Comparison of ENCODE assay signal across 21 cellular contexts in the genomic region with DNA sequence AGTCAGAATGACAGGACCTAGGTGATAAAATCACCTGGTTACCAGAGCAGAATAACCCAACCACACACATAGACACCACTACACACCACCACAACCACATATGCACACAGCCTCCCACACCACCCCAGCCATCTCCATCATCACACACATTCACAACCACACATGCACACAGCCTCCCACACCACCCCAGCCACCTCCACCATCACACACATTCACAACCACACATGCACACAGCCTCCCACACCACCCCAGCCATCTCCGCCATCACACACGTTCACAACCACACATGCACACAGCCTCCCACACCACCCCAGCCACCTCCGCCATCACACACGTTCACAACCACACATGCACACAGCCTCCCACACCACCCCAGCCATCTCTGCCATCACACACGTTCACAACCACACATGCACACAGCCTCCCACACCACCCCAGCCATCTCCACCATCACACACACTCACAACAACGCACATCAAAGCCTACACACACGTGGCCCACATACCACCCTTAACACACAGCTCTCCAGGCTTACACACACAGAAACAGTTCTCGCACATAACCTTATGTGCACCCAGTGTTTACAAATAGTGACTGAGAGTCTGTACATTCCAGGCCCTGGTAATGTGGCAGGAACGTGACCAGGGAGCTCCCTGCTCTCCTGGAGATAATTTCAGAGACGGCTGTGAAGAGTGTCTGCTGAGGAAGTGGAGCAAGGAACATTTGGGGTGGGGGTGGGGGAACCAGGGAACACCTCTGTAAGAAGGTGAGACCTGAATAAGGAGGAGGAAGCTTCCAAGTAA. TPM values are rescaled to one million over a fixed set of nuclear protein-coding genes. Genes with fewer than 3 reads are reported as not detected.
DNase-seq lines count a peak whose midpoint lies in the region; ATAC-seq and TF ChIP-seq lines count a peak whose summit lies in the region.
"Had no signal": no experiment of that assay in that cellular context is flagged by ENCODE, and none has a peak within 500 bp of the region (broad histone marks: within the 10 kb centered on the region; RNA-seq: fewer than 3 reads in every experiment).

No MANE protein-coding gene starts in this region.

- intact Hi-C loops in upper lobe of right lung (cut with DNase I): no loop called here

- no peak overlapping the region for H3K18ac ChIP-seq in mesendoderm (ENCODE audit: low read length)

- H3K27me3 ChIP-seq in RWPE2 (ENCODE audit: insufficient read depth, poor library complexity, severe bottlenecking) (no peaks in the 10 kb centered on the region), mesendoderm (ENCODE audit: insufficient read depth, low read length, poor library complexity) (no peaks in the 10 kb centered on the region), upper lobe of right lung (peaks cover 40% of the 10 kb centered on the region)

- H3K79me1 ChIP-seq in mesendoderm (ENCODE audit: low read length): no peaks in the 10 kb centered on the region

- H2BK5ac ChIP-seq in mesendoderm (ENCODE audit: low read length): no peak overlapping the region

- no peak overlapping the region for H2BK15ac ChIP-seq in mesendoderm (replicated peaks; ENCODE audit: low read depth)

- H3K4me2 ChIP-seq in mesendoderm (ENCODE audit: low read length): no peak overlapping the region
- H3K4me2 ChIP-seq: GM23338, KMS-11 had no signal

- no peaks in the 10 kb centered on the region for H3K79me2 ChIP-seq in mesendoderm (ENCODE audit: control insufficient read depth, insufficient read depth, low read length)

- no peak overlapping the region for H4K8ac ChIP-seq in mesendoderm (ENCODE audit: low read depth, low read length)

- H3K4ac ChIP-seq in mesendoderm (ENCODE audit: low read depth, low read length): no peak overlapping the region

- H3K36me3 ChIP-seq in RWPE2 (ENCODE audit: low read depth) (peaks cover 7% of the 10 kb centered on the region), mesendoderm (ENCODE audit: control insufficient read depth, insufficient read depth, low read length) (no peaks in the 10 kb centered on the region), upper lobe of right lung (no peaks in the 10 kb centered on the region)

- peak overlapping the region; percentile 3 for H3K56ac ChIP-seq in mesendoderm (ENCODE audit: low read length)

- 100% methylated on average over 2 of the region's 10 CpGs for whole genome bisulfite sequencing in mesendoderm (ENCODE audit: extremely low coverage, insufficient coverage, low lambda C conversion rate)

- peak; percentile 33 for DNase-seq in activated effector memory CD4-positive, alpha-beta T cell treated with anti-CD3 and anti-CD28 coated beads, Interleukin-2, amount 50 U/mL, for 16 hours
- no peak for DNase-seq in activated effector memory CD4-positive, alpha-beta T cell treated with Interleukin-2 at 50 U/mL for 16 hours
- no peak for DNase-seq in RWPE2 (ENCODE audit: low spot score)
- no peak for DNase-seq in mesendoderm
- DNase-seq in upper lobe of right lung: peak; percentile 37
- DNase-seq in OCI-M1 (lab: John Stamatoyannopoulos, UW): no peak
- DNase-seq: COR-L47, DMS 273 treated with DMSO at 0.1 percent for 48 hours, DND-41, NCI-H1417 treated with DMSO at 0.1 percent for 48 hours, NCI-H187 treated with DMSO at 0.1 percent for 48 hours, NCI-H226, NCI-H524, NCI-H82, RPMI8226 had no signal

- H2AK5ac ChIP-seq in mesendoderm (ENCODE audit: low read length): no peak overlapping the region

- H3K27ac ChIP-seq in RWPE2 (ENCODE audit: poor library complexity, severe bottlenecking) (peak overlapping the region; percentile 98), mesendoderm (ENCODE audit: low read depth, low read length) (no peak overlapping the region), upper lobe of right lung (no peak overlapping the region)
- H3K27ac ChIP-seq: 22Rv1, KMS-11 had no signal

- H3K4me3 ChIP-seq in RWPE2 (ENCODE audit: severe bottlenecking) (no peak overlapping the region), mesendoderm (ENCODE audit: low read length) (no peak overlapping the region), upper lobe of right lung (no peak overlapping the region)
- H3K4me3 ChIP-seq: GM23338 had no signal

- no peak overlapping the region for H3K23ac ChIP-seq in mesendoderm (ENCODE audit: low read length)

- H3K9me3 ChIP-seq in RWPE2 (ENCODE audit: severe bottlenecking) (no peaks in the 10 kb centered on the region), upper lobe of right lung (no peaks in the 10 kb centered on the region)

- no peak overlapping the region for H4K5ac ChIP-seq in mesendoderm (ENCODE audit: low read length)

- H3K4me1 ChIP-seq in RWPE2 (ENCODE audit: insufficient read depth, poor library complexity, severe bottlenecking) (peaks cover 29% of the 10 kb centered on the region), mesendoderm (ENCODE audit: control insufficient read depth, low read depth, low read length) (peaks cover 2% of the 10 kb centered on the region), upper lobe of right lung (peaks cover 13% of the 10 kb centered on the region)

- no peak for ATAC-seq in RWPE2 (ENCODE audit: low read depth)
- peak; percentile 58 for ATAC-seq in upper lobe of right lung
- no peak for ATAC-seq in GM21737 (IDR thresholded peaks at IDR 0.05; ENCODE audit: unreplicated experiment)
- no peak for ATAC-seq in HG03457 (IDR thresholded peaks at IDR 0.05; ENCODE audit: unreplicated experiment)
- ATAC-seq: GM23338 had no signal

- TF ChIP-seq CTCF in RWPE2 (IDR thresholded peaks at IDR 0.05; ENCODE audit: poor library complexity, severe bottlenecking) (no peak), upper lobe of right lung (IDR thresholded peaks at IDR 0.05) (no peak)

- no peak overlapping the region for H3K9ac ChIP-seq in mesendoderm (ENCODE audit: low read length)
- H3K9ac ChIP-seq: KMS-11 had no signal

- H2BK120ac ChIP-seq in mesendoderm (ENCODE audit: low read depth, low read length): no peak overlapping the region

RNA-seq across cellular contexts. Expression of a gene that starts 3.3 kb away (rescaled TPM):
- polyA plus RNA-seq in mesendoderm (2013, experiment 1 of 2): 1.1 TPM
- 1.2 TPM for polyA plus RNA-seq in mesendoderm (2013, experiment 2 of 2)
- 0.81 TPM for total RNA-seq in upper lobe of right lung
- polyA plus RNA-seq: AG04450 had no signal

RNA-seq across cellular contexts. Expression of a gene that starts 15.1 kb away (rescaled TPM):
- 0.81 TPM for polyA plus RNA-seq in mesendoderm (2013, experiment 1 of 2)
- 0.83 TPM for polyA plus RNA-seq in mesendoderm (2013, experiment 2 of 2)
- total RNA-seq in upper lobe of right lung: 20.0 TPM
- polyA plus RNA-seq: AG04450 had no signal

RNA-seq across cellular contexts. Expression of a gene that starts 18.2 kb away (rescaled TPM):
- 0.15 TPM for polyA plus RNA-seq in mesendoderm (2013, experiment 1 of 2)
- 0.15 TPM for polyA plus RNA-seq in mesendoderm (2013, experiment 2 of 2)
- not detected for total RNA-seq in upper lobe of right lung
- polyA plus RNA-seq: AG04450, GM23338 had no signal

RNA-seq across cellular contexts. Expression of a gene that starts 22.9 kb away (rescaled TPM):
- polyA plus RNA-seq in mesendoderm (2013, experiment 1 of 2): 0.46 TPM
- 0.49 TPM for polyA plus RNA-seq in mesendoderm (2013, experiment 2 of 2)
- not detected for total RNA-seq in upper lobe of right lung
- polyA plus RNA-seq: AG04450, GM23338 had no signal

Comparison
In these comparisons a context has a peak if more than half of its experiments do, and no peak if none do; other contexts are left out.
1. DNase-seq: peak in activated effector memory CD4-positive, alpha-beta T cell treated with anti-CD3 and anti-CD28 coated beads, Interleukin-2, amount 50 U/mL, for 16 hours (single experiment) and upper lobe of right lung (single experiment); none in activated effector memory CD4-positive, alpha-beta T cell treated with Interleukin-2 at 50 U/mL for 16 hours (single experiment), RWPE2 (single experiment), mesendoderm (single experiment) and OCI-M1 (single experiment).